1 cellular context compared by ENCODE assay signal in the genomic region with DNA sequence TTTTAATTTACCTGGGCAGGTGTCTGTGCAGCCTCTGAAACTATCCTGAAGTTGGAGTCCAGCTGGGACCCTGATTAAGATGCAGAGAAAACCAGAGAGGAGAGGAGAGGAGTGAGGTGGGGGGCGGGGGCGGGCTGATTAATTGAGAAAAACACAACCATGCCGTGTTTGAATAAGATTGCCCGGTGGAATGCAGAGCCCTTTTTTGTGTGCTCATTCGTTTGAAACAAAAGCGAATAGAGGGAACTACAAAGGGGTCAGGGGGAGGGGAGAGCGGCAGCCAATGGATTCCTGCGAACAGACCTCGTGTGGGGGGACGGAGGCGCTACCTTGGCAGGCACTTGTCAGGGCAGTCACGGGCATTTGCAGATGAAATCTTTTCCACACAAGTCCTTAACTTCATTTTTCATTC.
TF ChIP-seq lines count a peak whose summit lies in the region.

No MANE protein-coding gene starts in this region.

TF ChIP-seq in GM23338, 12 proteins besides CTCF, POLR2A, EP300 and RAD21 (continued from another document):
- 0 out of 2 replicates have a peak, but pooled peaks have one; percentile 38 for TF ChIP-seq ZNF462 (CRISPR knock-in tag; IDR thresholded peaks at IDR 0.05)
- no peak for TF ChIP-seq EZH2 (IDR thresholded peaks at IDR 0.05; ENCODE audit: low read depth, unreplicated experiment)
- TF ChIP-seq JUNB (IDR thresholded peaks at IDR 0.05; ENCODE audit: unreplicated experiment): no peak
- TF ChIP-seq ETS1 (IDR thresholded peaks at IDR 0.05): no peak
- no peak for TF ChIP-seq POLR2AphosphoS5 (IDR thresholded peaks at IDR 0.05; ENCODE audit: low read depth)
- TF ChIP-seq CREB1 (CRISPR knock-in tag; IDR thresholded peaks at IDR 0.05; ENCODE audit: low read depth): peak; percentile 35; the same call in 1 of the 2 replicates
- no peak for TF ChIP-seq ZNF331 (CRISPR knock-in tag; IDR thresholded peaks at IDR 0.05; ENCODE audit: low read depth)
- no peak for TF ChIP-seq STAT1 (IDR thresholded peaks at IDR 0.05; ENCODE audit: unreplicated experiment)
- TF ChIP-seq ZNF114 (CRISPR knock-in tag; IDR thresholded peaks at IDR 0.05): no peak
